In the genomic region with DNA sequence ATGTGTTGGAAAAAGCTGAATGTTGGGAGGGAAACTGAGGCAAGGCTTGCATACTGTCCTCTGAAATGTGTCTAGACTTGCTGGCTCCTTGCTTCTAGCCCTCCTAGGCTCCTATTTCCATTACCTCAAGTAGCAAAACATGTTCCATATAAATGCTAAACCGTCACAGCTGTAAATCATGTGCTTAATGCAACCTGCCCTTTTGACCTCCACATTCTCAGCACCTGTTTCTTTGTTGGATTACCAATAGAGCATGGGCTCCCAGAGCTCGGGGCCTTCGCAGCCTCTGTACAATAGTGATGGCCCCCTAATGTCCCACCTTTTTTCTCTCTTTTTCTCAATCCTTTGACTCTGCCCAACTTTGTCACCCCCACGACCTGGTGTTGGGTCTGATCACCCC, we compare ENCODE assay signal across 31 cellular contexts. TPM values are rescaled to one million over a fixed set of nuclear protein-coding genes. Genes with fewer than 3 reads are reported as not detected.
"Had no signal": no experiment of that assay in that cellular context is flagged by ENCODE, and none has a peak within 500 bp of the region (broad histone marks: within the 10 kb centered on the region; RNA-seq: fewer than 3 reads in every experiment).

No MANE protein-coding gene starts in this region.

- H3K4me3 Mint-ChIP-seq: activated CD8-positive, alpha-beta T cell treated with anti-CD3 and anti-CD28 coated beads, Interleukin-2, amount 10 ng/mL, durations not matched to agents 7 days and 5 days; activated naive CD8-positive, alpha-beta T cell treated with anti-CD3 and anti-CD28 coated beads, Interleukin-2, amount 50 U/mL, for 24 hours; activated T-cell treated with anti-CD3 and anti-CD28 coated beads, Interleukin-2, amount 50 U/mL, for 4 hours; T-helper 17 cell; WTC11 had no signal

- H3K4me3 ChIP-seq: ascending aorta, body of pancreas had no signal

- H3K27ac Mint-ChIP-seq: activated CD8-positive, alpha-beta T cell treated with anti-CD3 and anti-CD28 coated beads, Interleukin-2, amount 10 ng/mL, durations not matched to agents 7 days and 5 days; activated naive CD4-positive, alpha-beta T cell treated with anti-CD3 and anti-CD28 coated beads, Interleukin-2, amount 50 U/mL, for 72 hours; activated naive CD8-positive, alpha-beta T cell treated with anti-CD3 and anti-CD28 coated beads, Interleukin-2, amount 50 U/mL, for 24 hours; T-helper 17 cell; WTC11 had no signal

- H3K27me3 ChIP-seq: ascending aorta, body of pancreas had no signal

- H3K27me3 Mint-ChIP-seq: activated naive CD8-positive, alpha-beta T cell treated with anti-CD3 and anti-CD28 coated beads, Interleukin-2, amount 50 U/mL, for 24 hours; T-helper 17 cell had no signal

- H3K4me1 Mint-ChIP-seq: activated naive CD8-positive, alpha-beta T cell treated with anti-CD3 and anti-CD28 coated beads, Interleukin-2, amount 50 U/mL, for 24 hours; T-helper 17 cell had no signal

- H3K4me1 ChIP-seq: ascending aorta, body of pancreas had no signal

- FAIRE-seq: bronchial epithelial cell, RCC 7860 had no signal

- H3K9me3 ChIP-seq: ascending aorta, body of pancreas had no signal

- H3K36me3 ChIP-seq: ascending aorta had no signal

- H3K27ac ChIP-seq: ascending aorta, body of pancreas had no signal

- ATAC-seq: activated CD8-positive, alpha-beta T cell treated with anti-CD3 and anti-CD28 coated beads, Interleukin-2, amount 10 ng/mL, durations not matched to agents 7 days and 5 days; activated naive CD4-positive, alpha-beta T cell treated with anti-CD3 and anti-CD28 coated beads, Interleukin-2, amount 50 U/mL, for 72 hours; activated naive CD8-positive, alpha-beta T cell treated with anti-CD3 and anti-CD28 coated beads, Interleukin-2, amount 50 U/mL, for 24 hours; activated T-cell treated with anti-CD3 and anti-CD28 coated beads, Interleukin-2, amount 50 U/mL, for 4 hours; body of pancreas; PC-3; T-helper 17 cell; WTC11 had no signal

- DNase-seq: activated CD4-positive, alpha-beta T cell treated with anti-CD3 and anti-CD28 coated beads for 48 hours; activated CD4-positive, alpha-beta T cell treated with anti-CD3 and anti-CD28 coated beads, Interleukin-2, amount 50 U/mL, for 4 hours; activated CD4-positive, CD25-positive, alpha-beta regulatory T cell treated with anti-CD3 and anti-CD28 coated beads, Interleukin-2, amount 50 U/mL, for 72 hours; activated CD8-positive, alpha-beta T cell treated with anti-CD3 and anti-CD28 coated beads, Interleukin-2, amount 10 ng/mL, durations not matched to agents 7 days and 5 days; activated effector memory CD4-positive, alpha-beta T cell treated with anti-CD3 and anti-CD28 coated beads, Interleukin-2, amount 50 U/mL, for 16 hours; activated naive CD4-positive, alpha-beta T cell treated with Interleukin-2 at 50 U/mL for 16 hours; activated naive CD8-positive, alpha-beta T cell treated with anti-CD3 and anti-CD28 coated beads, Interleukin-2, amount 50 U/mL, for 24 hours; activated T-cell treated with anti-CD3 and anti-CD28 coated beads, Interleukin-2, amount 50 U/mL, for 4 hours; amniotic stem cell; body of pancreas; central memory CD4-positive, alpha-beta T cell; KG1; NCI-H1048; NCI-H146; NCI-H187 treated with DMSO at 0.1 percent for 48 hours; NCI-H2081 treated with DMSO at 0.1 percent for 48 hours; NCI-H2171 treated with DMSO at 0.1 percent for 48 hours; NCI-H345; NCI-H510A; PC-3; SHP77; T-helper 17 cell; T-helper 9 cell had no signal

RNA-seq across cellular contexts. Expression of a gene that starts 23.3 kb away (rescaled TPM):
- total RNA-seq: activated CD8-positive, alpha-beta T cell treated with anti-CD3 and anti-CD28 coated beads, Interleukin-2, amount 10 ng/mL, durations not matched to agents 7 days and 5 days; activated naive CD4-positive, alpha-beta T cell treated with anti-CD3 and anti-CD28 coated beads, Interleukin-2, amount 50 U/mL, for 72 hours; activated T-cell treated with anti-CD3 and anti-CD28 coated beads, Interleukin-2, amount 50 U/mL, for 4 hours; bronchial epithelial cell; LHCN-M2; M059J; PC-3; SK-MEL-5; T-helper 17 cell; WTC11 had no signal
